9 cellular contexts compared by ENCODE assay signal in the genomic region with DNA sequence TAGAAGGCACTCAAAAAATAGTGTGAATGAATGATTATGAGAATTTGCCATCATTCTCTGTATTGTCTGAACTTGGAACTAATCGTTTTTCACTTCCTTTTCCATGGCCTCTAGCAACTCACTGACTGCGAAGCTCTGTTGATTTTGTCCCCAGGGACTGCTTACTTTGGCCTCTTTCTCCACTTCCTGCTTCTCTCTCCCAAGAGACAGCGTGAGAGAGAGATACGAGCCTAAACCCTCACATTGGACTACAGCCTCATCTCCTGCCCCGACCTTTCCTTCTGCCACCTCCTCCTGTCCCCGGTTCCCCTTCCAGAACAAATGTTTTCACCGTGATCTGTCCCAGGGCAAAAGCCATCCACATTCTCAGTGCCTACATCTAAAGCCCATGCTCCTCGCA.
DNase-seq lines count a peak whose midpoint lies in the region; ATAC-seq and TF ChIP-seq lines count a peak whose summit lies in the region.
"Had no signal": no experiment of that assay in that cellular context is flagged by ENCODE, and none has a peak within 500 bp of the region (broad histone marks: within the 10 kb centered on the region; RNA-seq: fewer than 3 reads in every experiment).

No MANE protein-coding gene starts in this region.

- ATAC-seq in DND-41 (ENCODE audit: insufficient read depth, low read depth) (peak; percentile 71), GM19468 (IDR thresholded peaks at IDR 0.05; ENCODE audit: extremely low read depth, unreplicated experiment) (peak; percentile 92), HG03378 (IDR thresholded peaks at IDR 0.05; ENCODE audit: unreplicated experiment) (peak; percentile 99)
- no peak for ATAC-seq in activated T-helper 17 cell treated with anti-CD3 and anti-CD28 coated beads, Interleukin-2, amount 50 U/mL, for 72 hours (replicated peaks)

- H3K4me3 Mint-ChIP-seq in activated T-helper 17 cell treated with anti-CD3 and anti-CD28 coated beads, Interleukin-2, amount 50 U/mL, for 72 hours = no peak overlapping the region

- TF ChIP-seq CTCF in DND-41 (IDR thresholded peaks at IDR 0.05; ENCODE audit: borderline replicate concordance, extremely low read depth, low read length, poor library complexity, severe bottlenecking) (no peak), fibroblast of villous mesenchyme (IDR thresholded peaks at IDR 0.05; ENCODE audit: insufficient read depth, low read depth, low read length) (no peak)

- H3K9me3 Mint-ChIP-seq in activated T-helper 17 cell treated with anti-CD3 and anti-CD28 coated beads, Interleukin-2, amount 50 U/mL, for 72 hours = no peaks in the 10 kb centered on the region

- 0 out of 2 replicates have a peak overlapping the region, but pooled peaks have one; percentile 15 for H3K4me2 ChIP-seq in DND-41 (ENCODE audit: insufficient read depth, low read length)

- peak overlapping the region; percentile 50 for H3K27ac ChIP-seq in DND-41 (ENCODE audit: low read length)

- H3K4me3 ChIP-seq in DND-41 (ENCODE audit: low read depth in 1 of 2, low read length in 2 of 2) (no peak overlapping the region), fibroblast of villous mesenchyme (ENCODE audit: low read depth, low read length) (no peak overlapping the region)

- H2AFZ ChIP-seq in DND-41 (ENCODE audit: low read depth, low read length) = peak overlapping the region; percentile 12

- H3K4me1 ChIP-seq in DND-41 (ENCODE audit: insufficient read depth, low read length) = peaks cover 17% of the 10 kb centered on the region

- H3K36me3 ChIP-seq in DND-41 (ENCODE audit: insufficient read depth, low read length) = no peaks in the 10 kb centered on the region

- no peaks in the 10 kb centered on the region for H4K20me1 ChIP-seq in DND-41 (ENCODE audit: insufficient read depth, low read length)

- no peaks in the 10 kb centered on the region for H3K27me3 ChIP-seq in DND-41 (ENCODE audit: insufficient read depth, low read length, poor library complexity)

- H3K36me3 Mint-ChIP-seq in activated T-helper 17 cell treated with anti-CD3 and anti-CD28 coated beads, Interleukin-2, amount 50 U/mL, for 72 hours (ENCODE audit: low read depth) = no peaks in the 10 kb centered on the region

- H3K4me1 Mint-ChIP-seq in activated T-helper 17 cell treated with anti-CD3 and anti-CD28 coated beads, Interleukin-2, amount 50 U/mL, for 72 hours = peaks cover 4% of the 10 kb centered on the region

- no peak overlapping the region for H3K27ac Mint-ChIP-seq in activated T-helper 17 cell treated with anti-CD3 and anti-CD28 coated beads, Interleukin-2, amount 50 U/mL, for 72 hours

- no peak overlapping the region for H3K9ac ChIP-seq in DND-41 (ENCODE audit: low read depth, low read length)

- H3K27me3 Mint-ChIP-seq in activated T-helper 17 cell treated with anti-CD3 and anti-CD28 coated beads, Interleukin-2, amount 50 U/mL, for 72 hours = peaks cover 27% of the 10 kb centered on the region

- no peaks in the 10 kb centered on the region for H3K79me2 ChIP-seq in DND-41 (ENCODE audit: insufficient read depth, low read length)

- H3K9me3 ChIP-seq in DND-41 (ENCODE audit: insufficient read depth, low read length, severe bottlenecking) = no peaks in the 10 kb centered on the region

- peak; percentile 19 for DNase-seq in DND-41
- DNase-seq in fibroblast of villous mesenchyme (ENCODE audit: low read depth) = peak; percentile 3
- no peak for DNase-seq in activated gamma-delta T cell (lab: John Stamatoyannopoulos, UW)
- no peak for DNase-seq in NCI-H524 treated with DMSO at 0.1 percent for 48 hours (lab: John Stamatoyannopoulos, UW)
- no peak for DNase-seq in NCI-H2029 treated with DMSO at 0.1 percent for 48 hours (lab: John Stamatoyannopoulos, UW)
- DNase-seq: effector CD8-positive, alpha-beta T cell had no signal

Comparison
In these comparisons a context has a peak if more than half of its experiments do, and no peak if none do; other contexts are left out.
1. DNase-seq: peak in DND-41 (single experiment) and fibroblast of villous mesenchyme (single experiment); none in activated gamma-delta T cell (single experiment), NCI-H524 treated with DMSO at 0.1 percent for 48 hours (single experiment) and NCI-H2029 treated with DMSO at 0.1 percent for 48 hours (single experiment).